1 cellular context compared by ENCODE assay signal in genomic region chr9:94086468-94086867, GRCh38.
TF ChIP-seq lines count a peak whose summit lies in the region.

No MANE protein-coding gene starts in this region.

TF ChIP-seq in IMR-90, 13 proteins besides CTCF, POLR2A, EP300 and RAD21 (continued from another document):
- TF ChIP-seq ELK1 (IDR thresholded peaks at IDR 0.05; ENCODE audit: borderline replicate concordance, low read depth, low read length), result no peak
- no peak for TF ChIP-seq BHLHE40 (IDR thresholded peaks at IDR 0.05; ENCODE audit: low read depth, low read length)
- no peak for TF ChIP-seq CHD1 (IDR thresholded peaks at IDR 0.05; ENCODE audit: low read depth, low read length)
- no peak for TF ChIP-seq SMC3 (IDR thresholded peaks at IDR 0.05; ENCODE audit: low read depth, low read length)
TF ChIP-seq in IMR-90: peak in this region for 0.
